18 cellular contexts compared by ENCODE assay signal in the genomic region with DNA sequence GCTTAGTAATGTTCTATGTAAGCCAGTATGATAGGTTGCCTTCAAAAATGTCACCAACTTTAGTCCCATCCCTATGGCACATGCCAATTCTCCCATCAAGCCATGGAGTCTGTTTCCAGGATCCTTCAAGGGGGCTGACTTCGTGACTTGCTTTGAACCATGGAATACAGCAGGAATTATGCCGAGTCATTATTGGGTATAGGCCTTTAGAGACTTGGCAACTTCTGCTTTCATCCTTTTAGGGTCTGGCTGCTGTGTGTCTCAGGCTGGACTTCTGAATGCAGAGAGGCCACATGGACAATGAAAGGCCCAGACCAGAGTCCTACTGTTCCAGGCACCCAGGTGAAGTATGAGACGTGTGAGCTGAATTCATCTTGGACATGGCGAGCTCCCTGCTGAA.
"Had no signal": no experiment of that assay in that cellular context is flagged by ENCODE, and none has a peak within 500 bp of the region (broad histone marks: within the 10 kb centered on the region; RNA-seq: fewer than 3 reads in every experiment).

No MANE protein-coding gene starts in this region.

- ATAC-seq: activated CD8-positive, alpha-beta memory T cell treated with anti-CD3 and anti-CD28 coated beads, Interleukin-2, amount 10 ng/mL, durations not matched to agents 7 days and 5 days; left ventricle myocardium superior; natural killer cell; stimulated activated effector memory CD8-positive, alpha-beta T cell treated with anti-CD3 and anti-CD28 coated beads, Interleukin-12 subunit alpha, Interleukin-12 subunit beta, amount 100 ng/mL, for 72 hours had no signal

- H3K4me3 ChIP-seq: ascending aorta, breast epithelium, thyroid gland had no signal

- H3K27ac ChIP-seq: ascending aorta, breast epithelium, epithelial cell of prostate, neutrophil, thyroid gland had no signal

- H3K9me3 ChIP-seq: ascending aorta, breast epithelium, neutrophil, thyroid gland had no signal

- FAIRE-seq: TTC549 had no signal

- DNase-seq: activated CD4-positive, alpha-beta T cell treated with anti-CD3 and anti-CD28 coated beads for 1 hour; activated CD4-positive, alpha-beta T cell treated with anti-CD3 and anti-CD28 coated beads, Interleukin-2, amount 50 U/mL, for 4 hours; activated CD8-positive, alpha-beta memory T cell treated with anti-CD3 and anti-CD28 coated beads, Interleukin-2, amount 10 ng/mL, durations not matched to agents 7 days and 5 days; activated naive CD4-positive, alpha-beta T cell treated with anti-CD3 and anti-CD28 coated beads for 36 hours; activated T-cell treated with anti-CD3 and anti-CD28 coated beads, Interleukin-2, amount 50 U/mL, for 1 hour; foreskin melanocyte; left ventricle myocardium superior; natural killer cell; posterior cingulate gyrus; retina; stimulated activated CD4-positive, alpha-beta T cell treated with anti-CD3 and anti-CD28 coated beads, Interleukin-12 subunit alpha, Interleukin-12 subunit beta, amount 100 ng/mL, for 4 hours; thyroid gland had no signal

- H3K27me3 ChIP-seq: ascending aorta, breast epithelium, neutrophil, thyroid gland had no signal

- H3K36me3 ChIP-seq: ascending aorta, breast epithelium, neutrophil, thyroid gland had no signal

- H3K4me1 ChIP-seq: ascending aorta, breast epithelium, thyroid gland had no signal
